In the genomic region with DNA sequence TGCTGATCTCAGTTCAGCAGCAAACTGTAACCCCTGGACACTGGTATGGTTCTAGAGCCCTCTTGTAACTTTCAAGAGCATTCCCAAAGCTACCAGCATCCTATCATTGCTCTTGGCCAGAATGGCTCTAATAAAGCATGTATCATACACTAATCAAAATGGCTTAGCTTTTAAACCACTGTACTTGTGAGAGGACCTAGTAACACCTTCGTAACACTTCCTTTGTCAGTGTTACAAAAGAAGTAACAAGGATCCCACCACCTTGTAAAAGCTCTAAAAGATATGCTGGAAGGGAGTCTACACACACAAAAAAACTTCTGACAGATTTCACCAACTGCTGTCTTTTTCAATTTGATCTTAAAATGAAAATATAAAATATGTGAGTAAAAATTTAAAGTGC, we compare ENCODE assay signal across 25 cellular contexts.
DNase-seq lines count a peak whose midpoint lies in the region; ATAC-seq and TF ChIP-seq lines count a peak whose summit lies in the region.
"Had no signal": no experiment of that assay in that cellular context is flagged by ENCODE, and none has a peak within 500 bp of the region (broad histone marks: within the 10 kb centered on the region; RNA-seq: fewer than 3 reads in every experiment).

No MANE protein-coding gene starts in this region.

- no peaks in the 10 kb centered on the region for H3K36me3 Mint-ChIP-seq in natural killer cell

- no peak overlapping the region for H3K27ac Mint-ChIP-seq in natural killer cell
- H3K27ac Mint-ChIP-seq: B cell; CD14-positive monocyte; CD4-positive, alpha-beta T cell; CD8-positive, alpha-beta memory T cell; CD8-positive, alpha-beta T cell had no signal

- H3K4me3 Mint-ChIP-seq in natural killer cell = no peak overlapping the region
- H3K4me3 Mint-ChIP-seq: B cell; CD14-positive monocyte; CD4-positive, alpha-beta memory T cell; CD4-positive, alpha-beta T cell; CD4-positive, CD25-positive, alpha-beta regulatory T cell; CD8-positive, alpha-beta memory T cell; CD8-positive, alpha-beta T cell had no signal

- intact Hi-C loops in natural killer cell (cut with micrococcal nuclease) = no loop called here

- peaks cover 38 to 44% of the 10 kb centered on the region in 2 donors for H3K4me1 Mint-ChIP-seq in natural killer cell

- DNase-seq in natural killer cell = no peak
- DNase-seq: 8988T; ACHN; AML-193; BE2C; C1 segment of cervical spinal cord; Caco-2; Calu3; CD4-positive, alpha-beta memory T cell; CD4-positive, alpha-beta T cell; CD4-positive, CD25-positive, alpha-beta regulatory T cell; CD8-positive, alpha-beta memory T cell; CD8-positive, alpha-beta T cell; COR-L47; DMS 273 treated with DMSO at 0.1 percent for 48 hours; DMS153; DMS53; DMS79; DMS79 treated with DMSO at 0.1 percent for 48 hours; DND-41; EL had no signal

- H3K9me3 Mint-ChIP-seq in natural killer cell = no peaks in the 10 kb centered on the region
- H3K9me3 Mint-ChIP-seq: CD14-positive monocyte; CD4-positive, alpha-beta memory T cell; CD4-positive, alpha-beta T cell; CD4-positive, CD25-positive, alpha-beta regulatory T cell; CD8-positive, alpha-beta memory T cell; CD8-positive, alpha-beta T cell had no signal

- no peaks in the 10 kb centered on the region for H3K27me3 Mint-ChIP-seq in natural killer cell (ENCODE audit: low read depth in 2 of 2)
- H3K27me3 Mint-ChIP-seq: B cell; CD4-positive, alpha-beta memory T cell; CD4-positive, alpha-beta T cell; CD8-positive, alpha-beta memory T cell had no signal

- ATAC-seq in natural killer cell (peak in 2 of 3 donors; percentile 53 to 74), GM18873 (IDR thresholded peaks at IDR 0.05; ENCODE audit: low FRiP score, unreplicated experiment) (no peak)
- ATAC-seq: A549; CD8-positive, alpha-beta T cell had no signal

- no peak for TF ChIP-seq CTCF in natural killer cell (IDR thresholded peaks at IDR 0.05)
